Comparison of ENCODE assay signal across 8 cellular contexts in genomic region chr22:43956805-43957463, GRCh38. TPM values are rescaled to one million over a fixed set of nuclear protein-coding genes. Genes with fewer than 3 reads are reported as not detected.
A peak's percentile ranks its signal among the peaks of the same experiment; 100 is the strongest.
DNase-seq lines count a peak whose midpoint lies in the region; ATAC-seq and TF ChIP-seq lines count a peak whose summit lies in the region.

No MANE protein-coding gene starts in this region.

- peak overlapping the region; percentile 88 for H3K4me3 Mint-ChIP-seq in activated naive CD4-positive, alpha-beta T cell treated with anti-CD3 and anti-CD28 coated beads for 36 hours
- peak overlapping the region; percentile 95 for H3K4me3 Mint-ChIP-seq in activated CD8-positive, alpha-beta T cell treated with anti-CD3 and anti-CD28 coated beads, Interleukin-2, amount 10 ng/mL, durations not matched to agents 7 days and 5 days

- CTCF ChIA-PET in activated naive CD4-positive, alpha-beta T cell treated with anti-CD3 and anti-CD28 coated beads for 36 hours (lab: Charles Lee) = no interaction called here
- CTCF ChIA-PET in activated CD8-positive, alpha-beta T cell treated with anti-CD3 and anti-CD28 coated beads, Interleukin-2, amount 10 ng/mL, durations not matched to agents 7 days and 5 days (lab: Charles Lee) = interaction anchor here (0.9 to 1.2 kb wide), 2 partner anchors 11 to 37 kb away, joined by 3 to 5 read pairs; no protein-coding TSS in a partner anchor

- H3K4me3 ChIP-seq in iPS-18c (ENCODE audit: insufficient read depth, low read depth, low read length) (0 out of 2 replicates have a peak overlapping the region, but pooled peaks have one; percentile 97), stomach (peak overlapping the region in 2 of 4 donors; percentile 73 to 98)

- 38 to 60% (median 48%) methylated on average over 9 of the region's 9 CpGs for WGBS in stomach, 5 donors

- H3K36me3 ChIP-seq in stomach = peaks cover 0 to 6% (median 0%) of the 10 kb centered on the region in 4 donors

- H3K4me1 ChIP-seq in stomach = peaks cover 29 to 35% (median 34%) of the 10 kb centered on the region in 4 donors

- peak overlapping the region in 3 of 5 donors; percentile 18 to 91 (median 27) for H3K27ac ChIP-seq in stomach

- no peak for DNase-seq in activated naive CD4-positive, alpha-beta T cell treated with anti-CD3 and anti-CD28 coated beads for 36 hours
- no peak for DNase-seq in activated naive CD4-positive, alpha-beta T cell (lab: John Stamatoyannopoulos, UW)
- DNase-seq in activated CD8-positive, alpha-beta T cell treated with anti-CD3 and anti-CD28 coated beads, Interleukin-2, amount 10 ng/mL, durations not matched to agents 7 days and 5 days = no peak
- DNase-seq in stomach (no peak), SIG-M5 treated with dmso at 0.1 percent for 504 hours (lab: John Stamatoyannopoulos, UW; ENCODE audit: unreplicated experiment) (no peak), superior temporal gyrus (ENCODE audit: extremely low spot score) (no peak)

- intact Hi-C loops in activated naive CD4-positive, alpha-beta T cell treated with anti-CD3 and anti-CD28 coated beads for 36 hours (cut with micrococcal nuclease) = loop anchor here (2.0 kb wide), 1 partner anchor 144 kb away; the partner anchor contains the start of gene EFCAB6
- intact Hi-C loops in stomach (cut with DNase I; ENCODE audit: low total_unique reads) = no loop called here

- POLR2A ChIA-PET in activated CD8-positive, alpha-beta T cell treated with anti-CD3 and anti-CD28 coated beads, Interleukin-2, amount 10 ng/mL, durations not matched to agents 7 days and 5 days (lab: Charles Lee) = no interaction called here

- H3K27me3 ChIP-seq in stomach = peaks cover 0 to 5% (median 0%) of the 10 kb centered on the region in 3 donors

- TF ChIP-seq CTCF in stomach (IDR thresholded peaks at IDR 0.05) = no peak

- no peak overlapping the region for H3K27ac Mint-ChIP-seq in activated naive CD4-positive, alpha-beta T cell treated with anti-CD3 and anti-CD28 coated beads for 36 hours
- H3K27ac Mint-ChIP-seq in activated CD8-positive, alpha-beta T cell treated with anti-CD3 and anti-CD28 coated beads, Interleukin-2, amount 10 ng/mL, durations not matched to agents 7 days and 5 days = no peak overlapping the region

- no peak for TF ChIP-seq POLR2A in stomach (IDR thresholded peaks at IDR 0.05)

- no peak for TF ChIP-seq EP300 in stomach (IDR thresholded peaks at IDR 0.05)

- H3K27me3 Mint-ChIP-seq in activated naive CD4-positive, alpha-beta T cell treated with anti-CD3 and anti-CD28 coated beads for 36 hours (ENCODE audit: low read depth) = no peaks in the 10 kb centered on the region
- H3K27me3 Mint-ChIP-seq in activated CD8-positive, alpha-beta T cell treated with anti-CD3 and anti-CD28 coated beads, Interleukin-2, amount 10 ng/mL, durations not matched to agents 7 days and 5 days (ENCODE audit: low read depth) = no peaks in the 10 kb centered on the region

- peaks cover 36% of the 10 kb centered on the region for H3K4me1 Mint-ChIP-seq in activated naive CD4-positive, alpha-beta T cell treated with anti-CD3 and anti-CD28 coated beads for 36 hours (ENCODE audit: low read depth)
- H3K4me1 Mint-ChIP-seq in activated CD8-positive, alpha-beta T cell treated with anti-CD3 and anti-CD28 coated beads, Interleukin-2, amount 10 ng/mL, durations not matched to agents 7 days and 5 days (ENCODE audit: low read depth) = peaks cover 31% of the 10 kb centered on the region

- no peaks in the 10 kb centered on the region for H3K9me3 Mint-ChIP-seq in activated naive CD4-positive, alpha-beta T cell treated with anti-CD3 and anti-CD28 coated beads for 36 hours
- H3K9me3 Mint-ChIP-seq in activated CD8-positive, alpha-beta T cell treated with anti-CD3 and anti-CD28 coated beads, Interleukin-2, amount 10 ng/mL, durations not matched to agents 7 days and 5 days (ENCODE audit: insufficient read depth) = no peaks in the 10 kb centered on the region

- H3K36me3 Mint-ChIP-seq in activated naive CD4-positive, alpha-beta T cell treated with anti-CD3 and anti-CD28 coated beads for 36 hours (ENCODE audit: low read depth) = peaks cover 1% of the 10 kb centered on the region
- peaks cover 11% of the 10 kb centered on the region for H3K36me3 Mint-ChIP-seq in activated CD8-positive, alpha-beta T cell treated with anti-CD3 and anti-CD28 coated beads, Interleukin-2, amount 10 ng/mL, durations not matched to agents 7 days and 5 days (ENCODE audit: low read depth)

- H3K9me3 ChIP-seq in iPS-18c (ENCODE audit: control insufficient read depth, insufficient read depth, low read length) (no peaks in the 10 kb centered on the region), stomach (no peaks in the 10 kb centered on the region)

- ATAC-seq in activated CD8-positive, alpha-beta T cell treated with anti-CD3 and anti-CD28 coated beads, Interleukin-2, amount 10 ng/mL, durations not matched to agents 7 days and 5 days = no peak
- no peak for ATAC-seq in HG03108 (IDR thresholded peaks at IDR 0.05; ENCODE audit: unreplicated experiment)

RNA-seq across cellular contexts. Expression of gene SAMM50, which starts 1.7 kb away (rescaled TPM):
- total RNA-seq in activated naive CD4-positive, alpha-beta T cell treated with anti-CD3 and anti-CD28 coated beads for 36 hours = 10 to 100 TPM; 35.9 to 37.8 TPM
- 10 to 100 TPM; 50.7 to 52.4 TPM for total RNA-seq in activated CD8-positive, alpha-beta T cell treated with anti-CD3 and anti-CD28 coated beads, Interleukin-2, amount 10 ng/mL, durations not matched to agents 7 days and 5 days
- 10 to 100 TPM; 18.7 to 52.1 (median 27.8) TPM for total RNA-seq in stomach
- 10 to 100 TPM; 31.8 to 54.7 (median 34.9) TPM for polyA plus RNA-seq in stomach

RNA-seq across cellular contexts. Expression of gene PNPLA3, which starts 33.3 kb away (rescaled TPM):
- total RNA-seq in activated naive CD4-positive, alpha-beta T cell treated with anti-CD3 and anti-CD28 coated beads for 36 hours = under 1 TPM; 0.29 to 0.77 TPM
- total RNA-seq in activated CD8-positive, alpha-beta T cell treated with anti-CD3 and anti-CD28 coated beads, Interleukin-2, amount 10 ng/mL, durations not matched to agents 7 days and 5 days = under 1 TPM in 1 of 2 experiments, not detected in 1; 0.13 TPM
- under 1 TPM in 2 of 5 donors, not detected in 3; 0.58 to 0.73 TPM for total RNA-seq in stomach
- under 1 TPM in 2 of 3 donors, not detected in 1; 0.12 to 0.35 TPM for polyA plus RNA-seq in stomach
